14 cellular contexts compared by ENCODE assay signal in genomic region chr14:31692376-31692781, GRCh38.
DNase-seq lines count a peak whose midpoint lies in the region; ATAC-seq and TF ChIP-seq lines count a peak whose summit lies in the region.
"Had no signal": no experiment of that assay in that cellular context is flagged by ENCODE, and none has a peak within 500 bp of the region (broad histone marks: within the 10 kb centered on the region; RNA-seq: fewer than 3 reads in every experiment).

No MANE protein-coding gene starts in this region.

- ATAC-seq in gastroesophageal sphincter, result no peak
- ATAC-seq: heart left ventricle, mucosa of descending colon had no signal

- H3K4me2 ChIP-seq in fibroblast of lung (ENCODE audit: extremely low read depth, insufficient read depth, low read length), result no peak overlapping the region

- 60 to 67% methylated on average over 1 of the region's 1 CpG for WGBS in gastroesophageal sphincter (ENCODE audit: low coverage in 1 of 2), 2 donors

- H3K9me3 ChIP-seq in fibroblast of lung (ENCODE audit: control insufficient read depth, insufficient read depth, low read depth, low read length), result no peaks in the 10 kb centered on the region
- H3K9me3 ChIP-seq in gastroesophageal sphincter, result no peaks in the 10 kb centered on the region
- H3K9me3 ChIP-seq: heart left ventricle, mucosa of descending colon had no signal

- no peaks in the 10 kb centered on the region for H3K4me1 ChIP-seq in fibroblast of lung (ENCODE audit: control insufficient read depth, extremely low read depth, insufficient read depth, low read length)
- H3K4me1 ChIP-seq in gastroesophageal sphincter, result peaks cover 0 to 8% (median 0%) of the 10 kb centered on the region in 3 donors

- TF ChIP-seq CTCF in fibroblast of lung (conservative IDR thresholded peaks at IDR 0.05 in 1 of 2, IDR thresholded peaks at IDR 0.05 in 1 of 2; ENCODE audit: low read depth in 1 of 2, low read length in 2 of 2) (no peak), gastroesophageal sphincter (IDR thresholded peaks at IDR 0.05) (no peak)

- no peak overlapping the region for H2AFZ ChIP-seq in fibroblast of lung (ENCODE audit: low read length)

- H3K4me3 Mint-ChIP-seq in activated T-helper 2 cell treated with anti-CD3 and anti-CD28 coated beads, Interferon-gamma antibody, Interleukin-2, Interleukin-4, amounts not matched to agents 10 μg/mL and 5 μg/mL and 100 μg/mL, durations not matched to agents 14 hours and 24 hours and 36 hours (ENCODE audit: low read depth), result no peak overlapping the region

- TF ChIP-seq EP300 in gastroesophageal sphincter (IDR thresholded peaks at IDR 0.05), result no peak

- H3K36me3 ChIP-seq in fibroblast of lung (ENCODE audit: control insufficient read depth, insufficient read depth, low read length) (no peaks in the 10 kb centered on the region), gastroesophageal sphincter (no peaks in the 10 kb centered on the region)
- H3K36me3 ChIP-seq: heart left ventricle had no signal

- H3K27me3 ChIP-seq in fibroblast of lung (ENCODE audit: control insufficient read depth, insufficient read depth, low read length) (no peaks in the 10 kb centered on the region), gastroesophageal sphincter (no peaks in the 10 kb centered on the region)
- H3K27me3 ChIP-seq: heart left ventricle had no signal

- no peak overlapping the region for H3K27ac Mint-ChIP-seq in activated T-helper 2 cell treated with anti-CD3 and anti-CD28 coated beads, Interferon-gamma antibody, Interleukin-2, Interleukin-4, amounts not matched to agents 10 μg/mL and 5 μg/mL and 100 μg/mL, durations not matched to agents 14 hours and 24 hours and 36 hours

- DNase-seq in NCI-H748 (lab: John Stamatoyannopoulos, UW; ENCODE audit: unreplicated experiment), result peak; percentile 64
- DNase-seq in NCI-H748 treated with DMSO at 0.1 percent for 48 hours (lab: John Stamatoyannopoulos, UW), result no peak
- peak; percentile 54 for DNase-seq in NCI-H2171 (lab: John Stamatoyannopoulos, UW)
- DNase-seq in fibroblast of lung (ENCODE audit: low read depth in 2 of 2), result peak; percentile 12 to 39
- peak; percentile 66 for DNase-seq in stromal cell of bone marrow (ENCODE audit: low read depth)
- DNase-seq in OCI-M2 (lab: John Stamatoyannopoulos, UW; ENCODE audit: unreplicated experiment), result no peak
- no peak for DNase-seq in activated T-helper 2 cell treated with anti-CD3 and anti-CD28 coated beads, Interferon-gamma antibody, Interleukin-2, Interleukin-4, amounts not matched to agents 10 μg/mL and 5 μg/mL and 100 μg/mL, durations not matched to agents 14 hours and 24 hours and 36 hours (ENCODE audit: low spot score)
- DNase-seq: activated CD4-positive, alpha-beta T cell treated with anti-CD3 and anti-CD28 coated beads for 4 hours; activated gamma-delta T cell treated with Interleukin-2 at 50 U/mL for 16 hours; AML-193; GF-D8; heart left ventricle; mucosa of descending colon had no signal

- H3K4me3 ChIP-seq in fibroblast of lung (replicated peaks in 1 of 4; ENCODE audit: control extremely low read depth in 1 of 4, insufficient read depth in 1 of 4, low read depth in 3 of 4, low read length in 4 of 4), result no peak overlapping the region
- H3K4me3 ChIP-seq in gastroesophageal sphincter, result no peak overlapping the region
- H3K4me3 ChIP-seq: heart left ventricle, mucosa of descending colon had no signal

- H3K27ac ChIP-seq in fibroblast of lung (ENCODE audit: insufficient read depth, low read length) (no peak overlapping the region), gastroesophageal sphincter (no peak overlapping the region)
- H3K27ac ChIP-seq: heart left ventricle had no signal

- H3K9me3 Mint-ChIP-seq in activated T-helper 2 cell treated with anti-CD3 and anti-CD28 coated beads, Interferon-gamma antibody, Interleukin-2, Interleukin-4, amounts not matched to agents 10 μg/mL and 5 μg/mL and 100 μg/mL, durations not matched to agents 14 hours and 24 hours and 36 hours, result no peaks in the 10 kb centered on the region

- no peaks in the 10 kb centered on the region for H3K27me3 Mint-ChIP-seq in activated T-helper 2 cell treated with anti-CD3 and anti-CD28 coated beads, Interferon-gamma antibody, Interleukin-2, Interleukin-4, amounts not matched to agents 10 μg/mL and 5 μg/mL and 100 μg/mL, durations not matched to agents 14 hours and 24 hours and 36 hours (ENCODE audit: low read depth)

- no peaks in the 10 kb centered on the region for H3K36me3 Mint-ChIP-seq in activated T-helper 2 cell treated with anti-CD3 and anti-CD28 coated beads, Interferon-gamma antibody, Interleukin-2, Interleukin-4, amounts not matched to agents 10 μg/mL and 5 μg/mL and 100 μg/mL, durations not matched to agents 14 hours and 24 hours and 36 hours (ENCODE audit: low read depth)

- no peak for TF ChIP-seq POLR2A in gastroesophageal sphincter (IDR thresholded peaks at IDR 0.05)

- H3K9ac ChIP-seq in fibroblast of lung (ENCODE audit: insufficient read depth, low read length), result no peak overlapping the region

- H3K4me1 Mint-ChIP-seq in activated T-helper 2 cell treated with anti-CD3 and anti-CD28 coated beads, Interferon-gamma antibody, Interleukin-2, Interleukin-4, amounts not matched to agents 10 μg/mL and 5 μg/mL and 100 μg/mL, durations not matched to agents 14 hours and 24 hours and 36 hours (ENCODE audit: low read depth), result no peaks in the 10 kb centered on the region

- intact Hi-C loops in activated T-helper 2 cell treated with anti-CD3 and anti-CD28 coated beads, Interferon-gamma antibody, Interleukin-2, Interleukin-4, amounts not matched to agents 10 μg/mL and 5 μg/mL and 100 μg/mL, durations not matched to agents 14 hours and 24 hours and 36 hours (cut with micrococcal nuclease), result no loop called here

- no peaks in the 10 kb centered on the region for H4K20me1 ChIP-seq in fibroblast of lung (ENCODE audit: control insufficient read depth, extremely low read depth, insufficient read depth, low read length)

- no peaks in the 10 kb centered on the region for H3K79me2 ChIP-seq in fibroblast of lung (ENCODE audit: control insufficient read depth, insufficient read depth, low read length)

Comparison
In these comparisons a context has a peak if more than half of its experiments do, and no peak if none do; other contexts are left out.
1. DNase-seq: peak in NCI-H748 (single experiment), NCI-H2171 (single experiment), fibroblast of lung (2 of 2) and stromal cell of bone marrow (single experiment); none in NCI-H748 treated with DMSO at 0.1 percent for 48 hours (single experiment), OCI-M2 (single experiment) and activated T-helper 2 cell treated with anti-CD3 and anti-CD28 coated beads, Interferon-gamma antibody, Interleukin-2, Interleukin-4, amounts not matched to agents 10 μg/mL and 5 μg/mL and 100 μg/mL, durations not matched to agents 14 hours and 24 hours and 36 hours (single experiment).